18 cellular contexts compared by ENCODE assay signal in genomic region chr2:161681043-161681442, GRCh38. TPM values are rescaled to one million over a fixed set of nuclear protein-coding genes. Genes with fewer than 3 reads are reported as not detected.
DNase-seq lines count a peak whose midpoint lies in the region; TF ChIP-seq lines count a peak whose summit lies in the region.
"Had no signal": no experiment of that assay in that cellular context is flagged by ENCODE, and none has a peak within 500 bp of the region (broad histone marks: within the 10 kb centered on the region; RNA-seq: fewer than 3 reads in every experiment).

No MANE protein-coding gene starts in this region.

- no peaks in the 10 kb centered on the region for H3K4me1 Mint-ChIP-seq in activated naive CD8-positive, alpha-beta T cell treated with anti-CD3 and anti-CD28 coated beads for 36 hours
- H3K4me1 Mint-ChIP-seq: nephron had no signal

- H3K36me3 Mint-ChIP-seq in activated naive CD8-positive, alpha-beta T cell treated with anti-CD3 and anti-CD28 coated beads for 36 hours: no peaks in the 10 kb centered on the region
- H3K36me3 Mint-ChIP-seq: activated CD4-positive, alpha-beta memory T cell treated with anti-CD3 and anti-CD28 coated beads for 36 hours; type B pancreatic cell had no signal

- H3K27me3 Mint-ChIP-seq in activated naive CD8-positive, alpha-beta T cell treated with anti-CD3 and anti-CD28 coated beads for 36 hours: peaks cover 19% of the 10 kb centered on the region

- H3K9me3 Mint-ChIP-seq in activated naive CD8-positive, alpha-beta T cell treated with anti-CD3 and anti-CD28 coated beads for 36 hours: no peaks in the 10 kb centered on the region
- H3K9me3 Mint-ChIP-seq: activated CD4-positive, alpha-beta memory T cell treated with anti-CD3 and anti-CD28 coated beads for 36 hours; nephron; type B pancreatic cell had no signal

- H3K4me3 ChIP-seq in epithelial cell of esophagus (ENCODE audit: low read length): no peak overlapping the region
- H3K4me3 ChIP-seq: body of pancreas, SJSA1 had no signal

- no peak overlapping the region for H3K4me3 Mint-ChIP-seq in activated naive CD8-positive, alpha-beta T cell treated with anti-CD3 and anti-CD28 coated beads for 36 hours
- H3K4me3 Mint-ChIP-seq: activated CD4-positive, alpha-beta memory T cell treated with anti-CD3 and anti-CD28 coated beads for 36 hours; nephron; type B pancreatic cell had no signal

- H3K27ac Mint-ChIP-seq in activated naive CD8-positive, alpha-beta T cell treated with anti-CD3 and anti-CD28 coated beads for 36 hours: no peak overlapping the region
- H3K27ac Mint-ChIP-seq: activated CD4-positive, alpha-beta memory T cell treated with anti-CD3 and anti-CD28 coated beads for 36 hours; nephron; type B pancreatic cell had no signal

- DNase-seq in ELR (ENCODE audit: low read depth) (peak; percentile 77), NCI-H460 (ENCODE audit: extremely low read depth, low read depth) (peak; percentile 38), epithelial cell of esophagus (ENCODE audit: low read depth) (peak; percentile 89), myocyte (ENCODE audit: low read depth) (peak; percentile 56), G401 (ENCODE audit: low spot score) (no peak), hypothalamus (lab: John Stamatoyannopoulos, UW) (no peak)
- DNase-seq in stimulated activated CD8-positive, alpha-beta memory T cell treated with anti-CD3 and anti-CD28 coated beads, Interleukin-4, amount 100 ng/mL, for 48 hours: no peak
- no peak for DNase-seq in activated naive CD8-positive, alpha-beta T cell treated with anti-CD3 and anti-CD28 coated beads for 36 hours
- DNase-seq: activated CD4-positive, alpha-beta memory T cell treated with anti-CD3 and anti-CD28 coated beads for 36 hours; body of pancreas; effector CD4-positive, alpha-beta T cell; KBM-7; NCI-H1694; stimulated activated CD4-positive, alpha-beta T cell treated with anti-CD3 and anti-CD28 coated beads, Interleukin-2, amount 100 ng/mL, for 24 hours had no signal

- no peak for TF ChIP-seq CTCF in epithelial cell of esophagus (IDR thresholded peaks at IDR 0.05; ENCODE audit: insufficient read depth, low read depth, low read length, missing control alignments)

- in situ Hi-C loops in G401 (cut with HindIII; ENCODE audit: low sequenced_read_pairs): no loop called here

RNA-seq across cellular contexts. Expression of gene SLC4A10, which starts 56.8 kb away (rescaled TPM):
- 0.06 and 0.10 TPM in 2 replicates for total RNA-seq in NCI-H460 (2014; rRNA removed; shearing (Covaris generic))
- polyA plus RNA-seq in NCI-H460 (2014; cell fraction: nucleus; rRNA removed): 0.01 and 0.63 TPM in 2 replicates
- 0.16 and 0.37 TPM in 2 replicates for total RNA-seq in myocyte
- 0.09 TPM for polyA plus RNA-seq in myocyte (2012)
- under 1 TPM; 0.10 to 0.18 TPM for total RNA-seq in activated naive CD8-positive, alpha-beta T cell treated with anti-CD3 and anti-CD28 coated beads for 36 hours
- total RNA-seq in G401 (2014; rRNA removed; shearing (Covaris generic)): not detected in 2 replicates
- total RNA-seq: lower leg skin, SJSA1 had no signal

Comparison
In these comparisons a context has a peak if more than half of its experiments do, and no peak if none do; other contexts are left out.
1. DNase-seq: peak in ELR (single experiment), NCI-H460 (single experiment), epithelial cell of esophagus (single experiment) and myocyte (single experiment); none in stimulated activated CD8-positive, alpha-beta memory T cell treated with anti-CD3 and anti-CD28 coated beads, Interleukin-4, amount 100 ng/mL, for 48 hours (single experiment), activated naive CD8-positive, alpha-beta T cell treated with anti-CD3 and anti-CD28 coated beads for 36 hours (single experiment), G401 (single experiment) and hypothalamus (0 of 51).